Comparison of ENCODE assay signal across 7 cellular contexts in genomic region chr13:32586022-32586900, GRCh38. TPM values are rescaled to one million over a fixed set of nuclear protein-coding genes. Genes with fewer than 3 reads are reported as not detected.
DNase-seq lines count a peak whose midpoint lies in the region; ATAC-seq, FAIRE-seq and TF ChIP-seq lines count a peak whose summit lies in the region.

TSS of gene PDS5B (plus strand) at chr13:32586452. CDS start at chr13:32648773, 62,321 bp downstream.

- TF ChIP-seq CTCF in GM12878 (IDR thresholded peaks at IDR 0.05 in 2 of 3, conservative IDR thresholded peaks at IDR 0.05 in 1 of 3; ENCODE audit: control insufficient read depth in 2 of 3, extremely low read depth in 1 of 3, insufficient read depth in 1 of 3, low read depth in 3 of 3, low read length in 3 of 3) (peak; percentile 68 to 96 (median 69); a peak in 4 of 6 replicates), retinal pigment epithelial cell (conservative IDR thresholded peaks at IDR 0.05; ENCODE audit: low read depth, low read length) (peak; percentile 57)

- no peaks in the 10 kb centered on the region for H3K9me3 ChIP-seq in GM12878 (replicated peaks; ENCODE audit: control insufficient read depth, insufficient read depth, low read length)

- 3% methylated on average over 40 of the region's 97 CpGs for WGBS in GM12878 (ENCODE audit: insufficient coverage, insufficient replicate concordance, low lambda C conversion rate, missing lambda C conversion rate)

- in situ Hi-C loops in GM12878 (cut with MboI) = loop anchor here (10.0 to 25.0 kb wide), 2 partner anchors 959 to 1126 kb away; no protein-coding TSS in a partner anchor

- peak; percentile 71 for TF ChIP-seq POLR2A in GM12878 (IDR thresholded peaks at IDR 0.05; ENCODE audit: low read depth, low read length)

- TF ChIP-seq RAD21 in GM12878 (IDR thresholded peaks at IDR 0.05; ENCODE audit: insufficient read depth, low read depth, low read length) = peak; percentile 82

- SMC1A ChIA-PET in GM12878 (lab: Charles Lee; ENCODE audit: uncharacterized antibody, unreplicated experiment) = interaction anchor here (0.7 to 5.1 kb wide), 14 partner anchors 47 to 325 kb away, joined by 3 to 111 read pairs (median 8); partner anchors contain the start of gene N4BP2L2

- peaks cover 4% of the 10 kb centered on the region; the same call in 1 of the 2 replicates for H3K4me1 ChIP-seq in GM12878 (ENCODE audit: control insufficient read depth, insufficient read depth, low read length)

- peak; percentile 89 to 90 for DNase-seq in NCI-H2081 (lab: John Stamatoyannopoulos, UW)
- DNase-seq in T1000 (lab: John Stamatoyannopoulos, UW) = peak; percentile 81
- peak; percentile 66 for DNase-seq in GM12878 (ENCODE audit: low read depth, low spot score)
- peak; percentile 46 to 97 (median 89) for DNase-seq in hypothalamus (lab: John Stamatoyannopoulos, UW)
- peak; percentile 65 for DNase-seq in retinal pigment epithelial cell (ENCODE audit: low read depth)

- no peaks in the 10 kb centered on the region for H3K27me3 ChIP-seq in GM12878 (replicated peaks in 1 of 2; ENCODE audit: control insufficient read depth in 2 of 2, insufficient read depth in 2 of 2, low read length in 1 of 2)

- H2AFZ ChIP-seq in GM12878 (ENCODE audit: control insufficient read depth, low read depth, low read length) = peak within 1 kb of the TSS; percentile 97

- H3K79me2 ChIP-seq in GM12878 (ENCODE audit: control insufficient read depth, insufficient read depth, low read length) = peaks cover 43% of the 10 kb centered on the region

- peak within 1 kb of the TSS; percentile 84 for H3K27ac ChIP-seq in GM12878 (ENCODE audit: control insufficient read depth, insufficient read depth)

- CTCF ChIA-PET in GM12878 (lab: Yijun Ruan, JAX) = interaction anchor here (0.6 to 7.3 kb wide), 35 partner anchors 9 to 1138 kb away, joined by 3 to 171 read pairs (median 4); partner anchors contain the start of gene BRCA2

- RAD21 ChIA-PET in GM12878 (lab: Charles Lee; ENCODE audit: unreplicated experiment) = interaction anchor here (0.6 to 4.4 kb wide), 31 partner anchors 10 to 1242 kb away, joined by 3 to 112 read pairs (median 7); partner anchors contain the start of genes BRCA2 and ZAR1L

- peak within 1 kb of the TSS; percentile 95 for H3K4me2 ChIP-seq in GM12878 (ENCODE audit: control insufficient read depth, insufficient read depth)

- no peaks in the 10 kb centered on the region for H3K36me3 ChIP-seq in GM12878 (ENCODE audit: control insufficient read depth in 2 of 2, insufficient read depth in 2 of 2, low read length in 1 of 2)

- FAIRE-seq in GM12878 (lab: Jason Lieb, UNC) = no peak

- 0 out of 2 replicates have a peak, but pooled peaks cover 3% of the 10 kb centered on the region for H4K20me1 ChIP-seq in GM12878 (ENCODE audit: control insufficient read depth, insufficient read depth)

- intact Hi-C loops in GM12878 (cut with micrococcal nuclease; ENCODE audit: unreplicated experiment) = loop anchor here (1.0 to 10.0 kb wide), 9 partner anchors 53 to 1136 kb away; partner anchors contain the start of gene KL

- no peak for TF ChIP-seq EP300 in GM12878 (IDR thresholded peaks at IDR 0.05; ENCODE audit: borderline replicate concordance in 1 of 2, control insufficient read depth in 1 of 2, low read depth in 2 of 2, low read length in 2 of 2)

- H3K9ac ChIP-seq in GM12878 (ENCODE audit: control insufficient read depth, insufficient read depth, low read length) = peak within 1 kb of the TSS; percentile 87

- no TSS peak for BruUV-seq in GM12878 (replicated peaks; lab: Mats Ljungman, UMichigan)

- peak within 1 kb of the TSS; percentile 75 for H3K4me3 ChIP-seq in GM12878
- peak within 1 kb of the TSS; percentile 93 for H3K4me3 ChIP-seq in retinal pigment epithelial cell (ENCODE audit: low read length)

- peak; percentile 56 for ATAC-seq in GM18508 (IDR thresholded peaks at IDR 0.05; ENCODE audit: insufficient read depth, unreplicated experiment)
- peak; percentile 72 for ATAC-seq in HG03025 (IDR thresholded peaks at IDR 0.05; ENCODE audit: low FRiP score, unreplicated experiment)
- ATAC-seq in GM12878 = peak; percentile 90

- POLR2A ChIA-PET in GM12878 (lab: Charles Lee) = interaction anchor here (0.7 to 2.2 kb wide), 6 partner anchors 52 to 383 kb away, joined by 3 to 11 read pairs (median 6); no protein-coding TSS in a partner anchor

TF ChIP-seq in GM12878, 131 proteins besides CTCF, POLR2A, EP300 and RAD21 (continues in another document):
- TF ChIP-seq MTA2 (IDR thresholded peaks at IDR 0.05; ENCODE audit: low read depth) = no peak
- TF ChIP-seq PKNOX1 (IDR thresholded peaks at IDR 0.05) = peak; percentile 47; the same call in 1 of the 2 replicates
- no peak for TF ChIP-seq FOXK2 (IDR thresholded peaks at IDR 0.05)
- no peak for TF ChIP-seq RBBP5 (conservative IDR thresholded peaks at IDR 0.05)
- TF ChIP-seq MYB (IDR thresholded peaks at IDR 0.05; ENCODE audit: borderline replicate concordance, low read depth, low read length) = no peak
- TF ChIP-seq YY1 (IDR thresholded peaks at IDR 0.05; ENCODE audit: low read depth, low read length) = peak; percentile 97
- TF ChIP-seq ELK1 (IDR thresholded peaks at IDR 0.05; ENCODE audit: low read depth, low read length) = no peak
- TF ChIP-seq USF2 (IDR thresholded peaks at IDR 0.05; ENCODE audit: borderline replicate concordance, low read depth, low read length) = no peak
- no peak for TF ChIP-seq MTA3 (IDR thresholded peaks at IDR 0.05; ENCODE audit: borderline replicate concordance, low read length)
- TF ChIP-seq TARDBP (IDR thresholded peaks at IDR 0.05; ENCODE audit: borderline replicate concordance) = no peak
- TF ChIP-seq SKIL (IDR thresholded peaks at IDR 0.05; ENCODE audit: low read depth, poor library complexity, severe bottlenecking) = no peak
- TF ChIP-seq CREB1 (IDR thresholded peaks at IDR 0.05; ENCODE audit: low read depth) = no peak
- no peak; the same call in 1 of the 2 replicates for TF ChIP-seq CHD2 (IDR thresholded peaks at IDR 0.05; ENCODE audit: borderline replicate concordance, low read depth, low read length)

RNA-seq across cellular contexts. Expression of gene PDS5B, which starts in this region (rescaled TPM):
- total RNA-seq in GM12878 (2013; cell fraction: nucleolus; rRNA removed) = 168 and 176 TPM in 2 replicates
- total RNA-seq in GM12878 (2014; rRNA removed) (24.4 and 29.0 TPM in 2 replicates), GM12878 (2014; rRNA removed; fragmentation: Illumina TruSeq; extraction: Trizol) (45.2 and 50.4 TPM in 2 replicates), GM12878 (2021) (46.2 and 55.3 TPM in 2 replicates)
- polyA plus RNA-seq in GM12878 (2011; ENCODE audit: low read depth) = 10.7 TPM
- polyA plus RNA-seq in GM12878 (2011; rRNA removed) (23.0 and 35.2 TPM in 2 replicates), GM12878 (2014; fragmentation: Illumina TruSeq; extraction: Trizol) (48.7 and 57.5 TPM in 2 replicates), GM12878 (2014; fragmentation: Nextera tagmentation; extraction: Ambion mirVana) (10 to 100 TPM; 15.4 to 16.0 TPM), GM12878 (2014; rRNA removed) (18.8 and 20.9 TPM in 2 replicates), GM12878 (2016; fragmentation: Nextera tagmentation; extraction: Ambion mirVana) (10 to 100 TPM; 37.0 to 38.1 TPM)
- 9.7 and 10.6 TPM in 2 replicates for polyA plus RNA-seq in GM12878 (2011; cell fraction: cytosol; rRNA removed)
- polyA plus RNA-seq in GM12878 (2011; cell fraction: nucleus; rRNA removed) = 22.9 and 28.0 TPM in 2 replicates
- 17.3 and 20.2 TPM in 2 replicates for polyA plus RNA-seq in GM12878 (2012)
- polyA minus RNA-seq in GM12878 (2011; rRNA and poly(A)+ RNA removed) = 33.7 and 44.0 TPM in 2 replicates
- 15.8 and 22.6 TPM in 2 replicates for polyA minus RNA-seq in GM12878 (2011; cell fraction: cytosol; rRNA and poly(A)+ RNA removed)
- polyA minus RNA-seq in GM12878 (2011; cell fraction: nucleus; rRNA and poly(A)+ RNA removed) = 46.8 and 87.6 TPM in 2 replicates

Comparison
In these comparisons a context has a peak if more than half of its experiments do, and no peak if none do; other contexts are left out.
1. Peak in every context shown above with its lines: DNase-seq, ATAC-seq, H3K4me3 ChIP-seq and H3K27ac ChIP-seq.